ENCODE assay signal across 8 cellular contexts in genomic region chr7:99141756-99142726, GRCh38. TPM values are rescaled to one million over a fixed set of nuclear protein-coding genes. Genes with fewer than 3 reads are reported as not detected.
DNase-seq lines count a peak whose midpoint lies in the region; ATAC-seq and TF ChIP-seq lines count a peak whose summit lies in the region.

No MANE protein-coding gene starts in this region.

- H3K9ac ChIP-seq in fibroblast of lung (ENCODE audit: insufficient read depth, low read length): peak overlapping the region; percentile 67

- TF ChIP-seq CTCF in fibroblast of lung (conservative IDR thresholded peaks at IDR 0.05 in 1 of 2, IDR thresholded peaks at IDR 0.05 in 1 of 2; ENCODE audit: low read depth in 1 of 2, low read length in 2 of 2) (no peak), nephron (IDR thresholded peaks at IDR 0.05; ENCODE audit: unreplicated experiment in 3 of 3) (no peak)

- H3K4me1 ChIP-seq in fibroblast of lung (ENCODE audit: control insufficient read depth, extremely low read depth, insufficient read depth, low read length): peaks cover 6% of the 10 kb centered on the region

- no peaks in the 10 kb centered on the region for H3K27me3 ChIP-seq in fibroblast of lung (ENCODE audit: control insufficient read depth, insufficient read depth, low read length)

- no peaks in the 10 kb centered on the region for H3K27me3 Mint-ChIP-seq in nephron (ENCODE audit: low read depth)

- peak overlapping the region; percentile 49 to 79 (median 56) for H3K4me3 ChIP-seq in fibroblast of lung (replicated peaks in 1 of 4; ENCODE audit: control extremely low read depth in 1 of 4, insufficient read depth in 1 of 4, low read depth in 3 of 4, low read length in 4 of 4)

- in situ Hi-C loops in G401 (cut with HindIII; ENCODE audit: low sequenced_read_pairs): no loop called here

- H2AFZ ChIP-seq in fibroblast of lung (ENCODE audit: low read length): no peak overlapping the region

- H3K36me3 Mint-ChIP-seq in nephron (ENCODE audit: low read depth): no peaks in the 10 kb centered on the region

- no peaks in the 10 kb centered on the region for H3K36me3 ChIP-seq in fibroblast of lung (ENCODE audit: control insufficient read depth, insufficient read depth, low read length)

- no peaks in the 10 kb centered on the region for H4K20me1 ChIP-seq in fibroblast of lung (ENCODE audit: control insufficient read depth, extremely low read depth, insufficient read depth, low read length)

- H3K4me2 ChIP-seq in fibroblast of lung (ENCODE audit: extremely low read depth, insufficient read depth, low read length): peak overlapping the region; percentile 85

- H3K27ac Mint-ChIP-seq in nephron: peak overlapping the region; percentile 96 to 98 (median 97)

- H3K4me1 Mint-ChIP-seq in nephron: peaks cover 56% of the 10 kb centered on the region

- H3K27ac ChIP-seq in fibroblast of lung (ENCODE audit: insufficient read depth, low read length): peak overlapping the region; percentile 78

- DNase-seq in G401 (ENCODE audit: low spot score) (peak; percentile 63), OCI-M1 (lab: John Stamatoyannopoulos, UW) (peak; percentile 53), fibroblast of lung (ENCODE audit: low read depth in 2 of 2) (peak; percentile 80 to 86), GDM1 (lab: John Stamatoyannopoulos, UW) (no peak)
- peak; percentile 60 for DNase-seq in activated T-helper 9 cell treated with anti-CD3 and anti-CD28 coated beads, Interleukin-2, amount 50 U/mL, for 16 hours (ENCODE audit: low read depth)
- DNase-seq in stimulated activated naive CD4-positive, alpha-beta T cell (lab: John Stamatoyannopoulos, UW): peak; percentile 61 to 78 (median 71)

- H3K79me2 ChIP-seq in fibroblast of lung (ENCODE audit: control insufficient read depth, insufficient read depth, low read length): peaks cover 51% of the 10 kb centered on the region

- no peaks in the 10 kb centered on the region for H3K9me3 Mint-ChIP-seq in nephron

- H3K4me3 Mint-ChIP-seq in nephron: peak overlapping the region; percentile 86 to 92 (median 88)

- ATAC-seq in HG03025 (IDR thresholded peaks at IDR 0.05; ENCODE audit: low FRiP score, unreplicated experiment): no peak

- no peaks in the 10 kb centered on the region for H3K9me3 ChIP-seq in fibroblast of lung (ENCODE audit: control insufficient read depth, insufficient read depth, low read depth, low read length)

RNA-seq across cellular contexts. Expression of gene SMURF1, which starts 1.9 kb away (rescaled TPM):
- total RNA-seq in G401 (2014; rRNA removed; shearing (Covaris generic)): 16.7 and 23.0 TPM in 2 replicates
- total RNA-seq in fibroblast of lung: 13.1 and 18.7 TPM in 2 replicates
- 15.9 and 17.2 TPM in 2 replicates for polyA plus RNA-seq in fibroblast of lung
- polyA plus RNA-seq in fibroblast of lung (2012): 12.2 and 15.4 TPM in 2 replicates
- 15.4 and 17.3 TPM in 2 replicates for polyA minus RNA-seq in fibroblast of lung (ENCODE audit: low replicate concordance)
